In genomic region chr4:138668309-138668708, GRCh38 we compare ENCODE assay signal across 14 cellular contexts.
DNase-seq lines count a peak whose midpoint lies in the region; ATAC-seq and TF ChIP-seq lines count a peak whose summit lies in the region.
"Had no signal": no experiment of that assay in that cellular context is flagged by ENCODE, and none has a peak within 500 bp of the region (broad histone marks: within the 10 kb centered on the region; RNA-seq: fewer than 3 reads in every experiment).

No MANE protein-coding gene starts in this region.

- peak overlapping the region; percentile 39 for H2AK5ac ChIP-seq in mesenchymal stem cell (ENCODE audit: low read length, severe bottlenecking)

- H3K9ac ChIP-seq in BLaER1: no peak overlapping the region
- H3K9ac ChIP-seq in mesenchymal stem cell (ENCODE audit: low read length): no peak overlapping the region
- H3K9ac ChIP-seq: GM23248 had no signal

- H2BK15ac ChIP-seq in mesenchymal stem cell (ENCODE audit: low read depth, poor library complexity, severe bottlenecking): no peak overlapping the region

- H3K9me3 ChIP-seq in left ventricle myocardium inferior (replicated peaks) (no peaks in the 10 kb centered on the region), BLaER1 (peaks cover 7% of the 10 kb centered on the region; the same call in 1 of the 2 replicates), SJCRH30 (replicated peaks) (no peaks in the 10 kb centered on the region), mesenchymal stem cell (ENCODE audit: control insufficient read depth, low read length) (no peaks in the 10 kb centered on the region)
- H3K9me3 ChIP-seq: Caco-2 had no signal

- H3K79me1 ChIP-seq in mesenchymal stem cell (replicated peaks; ENCODE audit: low read length, poor library complexity, severe bottlenecking): no peaks in the 10 kb centered on the region

- H3K4me2 ChIP-seq in BLaER1 (peak overlapping the region; percentile 47), mesenchymal stem cell (ENCODE audit: low read length, poor library complexity, severe bottlenecking) (no peak overlapping the region)

- no peak overlapping the region for H3K14ac ChIP-seq in mesenchymal stem cell (ENCODE audit: low read length in 2 of 2)

- intact Hi-C loops in Right ventricle myocardium superior (cut with DNase I): no loop called here
- intact Hi-C loops in left ventricle myocardium inferior (cut with micrococcal nuclease): no loop called here

- no peak for TF ChIP-seq CTCF in left ventricle myocardium inferior (IDR thresholded peaks at IDR 0.05; ENCODE audit: borderline replicate concordance)

- no peak for DNase-seq in Right ventricle myocardium superior
- no peak for DNase-seq in left ventricle myocardium inferior
- no peak for DNase-seq in SJCRH30
- DNase-seq in mesenchymal stem cell: no peak
- no peak for DNase-seq in NCI-H2081 (lab: John Stamatoyannopoulos, UW)
- DNase-seq: 8988T; Caco-2; CD4-positive, alpha-beta T cell; GM23248; HCEC 1CT had no signal

- H3K23ac ChIP-seq in mesenchymal stem cell (ENCODE audit: low read length in 2 of 2): peak overlapping the region in 1 of 2 experiments; percentile 3

- H3K27ac ChIP-seq in left ventricle myocardium inferior (replicated peaks) (no peak overlapping the region), BLaER1 (no peak overlapping the region), SJCRH30 (peak overlapping the region; percentile 89; the same call in 1 of the 2 replicates), mesenchymal stem cell (ENCODE audit: low read length, poor library complexity, severe bottlenecking) (peak overlapping the region; percentile 84)
- H3K27ac ChIP-seq: C4-2B, GM23248 had no signal

- H3K36me3 ChIP-seq in left ventricle myocardium inferior: no peaks in the 10 kb centered on the region
- H3K36me3 ChIP-seq in BLaER1: no peaks in the 10 kb centered on the region
- H3K36me3 ChIP-seq in SJCRH30: no peaks in the 10 kb centered on the region
- H3K36me3 ChIP-seq in mesenchymal stem cell (ENCODE audit: control insufficient read depth in 1 of 2, insufficient read depth in 2 of 2, low read depth in 1 of 2, low read length in 2 of 2): no peaks in the 10 kb centered on the region

- no peak overlapping the region for H4K91ac ChIP-seq in mesenchymal stem cell (ENCODE audit: low read length)

- H2BK120ac ChIP-seq in mesenchymal stem cell (ENCODE audit: low read depth, low read length): no peak overlapping the region

- H3K4ac ChIP-seq in mesenchymal stem cell (ENCODE audit: low read depth in 1 of 2, low read length in 2 of 2): no peak overlapping the region

- no peaks in the 10 kb centered on the region for H4K20me1 ChIP-seq in BLaER1

- H3K18ac ChIP-seq in mesenchymal stem cell (ENCODE audit: low read depth in 1 of 2, low read length in 2 of 2): no peak overlapping the region

- no peak overlapping the region for H2BK12ac ChIP-seq in mesenchymal stem cell (ENCODE audit: low read length in 2 of 2)

- WGBS in mesenchymal stem cell: 81% methylated on average over 3 of the region's 3 CpGs

- H3K4me3 ChIP-seq in left ventricle myocardium inferior: no peak overlapping the region
- no peak overlapping the region for H3K4me3 ChIP-seq in BLaER1
- no peak overlapping the region for H3K4me3 ChIP-seq in SJCRH30
- no peak overlapping the region for H3K4me3 ChIP-seq in mesenchymal stem cell (ENCODE audit: insufficient read depth in 1 of 2, low read depth in 1 of 2, low read length in 2 of 2)
- H3K4me3 ChIP-seq: GM23248 had no signal

- no peak overlapping the region for H2BK5ac ChIP-seq in mesenchymal stem cell (ENCODE audit: low read depth, low read length, poor library complexity, severe bottlenecking)

- ATAC-seq in Right ventricle myocardium superior (ENCODE audit: poor library complexity) (peak; percentile 26), GM21526 (IDR thresholded peaks at IDR 0.05; ENCODE audit: low FRiP score, unreplicated experiment) (no peak), GM19395 (IDR thresholded peaks at IDR 0.05; ENCODE audit: unreplicated experiment) (no peak)

- peaks cover 29% of the 10 kb centered on the region for H3K4me1 ChIP-seq in left ventricle myocardium inferior
- peaks cover 64% of the 10 kb centered on the region for H3K4me1 ChIP-seq in BLaER1
- H3K4me1 ChIP-seq in SJCRH30: peaks cover 70% of the 10 kb centered on the region
- H3K4me1 ChIP-seq in mesenchymal stem cell (ENCODE audit: control insufficient read depth, insufficient read depth, low read depth, low read length): peaks cover 20% of the 10 kb centered on the region

- H4K8ac ChIP-seq in mesenchymal stem cell (ENCODE audit: low read length): no peak overlapping the region

- H2AFZ ChIP-seq in mesenchymal stem cell (ENCODE audit: low read depth, low read length): no peak overlapping the region
- H2AFZ ChIP-seq: GM23248 had no signal

- H3K27me3 ChIP-seq in left ventricle myocardium inferior (ENCODE audit: low read depth) (no peaks in the 10 kb centered on the region), BLaER1 (no peaks in the 10 kb centered on the region), SJCRH30 (no peaks in the 10 kb centered on the region), mesenchymal stem cell (ENCODE audit: control insufficient read depth in 1 of 2, insufficient read depth in 1 of 2, low read length in 2 of 2) (no peaks in the 10 kb centered on the region)

Comparison
In these comparisons a context has a peak if more than half of its experiments do, and no peak if none do; other contexts are left out.
1. H3K27ac ChIP-seq: peak in SJCRH30 (single experiment) and mesenchymal stem cell (single experiment); none in left ventricle myocardium inferior (single experiment) and BLaER1 (single experiment).